Comparison of ENCODE assay signal across 1 cellular context in genomic region chr1:209387271-209387968, GRCh38.
A peak's percentile ranks its signal among the peaks of the same experiment; 100 is the strongest.
TF ChIP-seq lines count a peak whose summit lies in the region.

No MANE protein-coding gene starts in this region.

TF ChIP-seq in H1, 55 proteins besides CTCF, POLR2A, EP300 and RAD21:
- TF ChIP-seq ATF2 (IDR thresholded peaks at IDR 0.05; ENCODE audit: low read length) (no peak), E2F6 (IDR thresholded peaks at IDR 0.05) (peak; percentile 57; the same call in 1 of the 2 replicates), BCL11A (IDR thresholded peaks at IDR 0.05; ENCODE audit: low read depth in 2 of 2, low read length in 2 of 2) (no peak)
